Comparison of ENCODE assay signal across 14 cellular contexts in genomic region chr17:80237386-80237785, GRCh38. TPM values are rescaled to one million over a fixed set of nuclear protein-coding genes. Genes with fewer than 3 reads are reported as not detected.
DNase-seq lines count a peak whose midpoint lies in the region; ATAC-seq and TF ChIP-seq lines count a peak whose summit lies in the region.
"Had no signal": no experiment of that assay in that cellular context is flagged by ENCODE, and none has a peak within 500 bp of the region (broad histone marks: within the 10 kb centered on the region; RNA-seq: fewer than 3 reads in every experiment).

No MANE protein-coding gene starts in this region.

- no peaks in the 10 kb centered on the region for H3K27me3 ChIP-seq in lower lobe of right lung (ENCODE audit: low read depth)

- H3K27ac ChIP-seq in lower lobe of right lung, result no peak overlapping the region
- H3K27ac ChIP-seq: GM23248 had no signal

- H3K4me3 ChIP-seq in lower lobe of right lung, result no peak overlapping the region
- H3K4me3 ChIP-seq: GM23248 had no signal

- peaks cover 63% of the 10 kb centered on the region for H3K36me3 ChIP-seq in lower lobe of right lung

- H3K36me3 Mint-ChIP-seq in CD14-positive monocyte (peaks cover 36 to 40% of the 10 kb centered on the region in 2 donors), HFFc6 (ENCODE audit: low read depth) (peaks cover 55% of the 10 kb centered on the region)

- H3K9me3 Mint-ChIP-seq in CD14-positive monocyte, result peaks cover 13 to 33% (median 22%) of the 10 kb centered on the region in 7 donors
- peaks cover 20% of the 10 kb centered on the region for H3K9me3 Mint-ChIP-seq in HFFc6

- H3K4me1 ChIP-seq in lower lobe of right lung, result no peaks in the 10 kb centered on the region

- H3K4me3 Mint-ChIP-seq in CD14-positive monocyte (no peak overlapping the region), HFFc6 (no peak overlapping the region)
- H3K4me3 Mint-ChIP-seq: CD4-positive, CD25-positive, alpha-beta regulatory T cell; CD8-positive, alpha-beta T cell had no signal

- H3K9me3 ChIP-seq in lower lobe of right lung, result peaks cover 13% of the 10 kb centered on the region

- H3K27ac Mint-ChIP-seq in CD14-positive monocyte, result no peak overlapping the region
- no peak overlapping the region for H3K27ac Mint-ChIP-seq in HFFc6
- H3K27ac Mint-ChIP-seq: CD4-positive, CD25-positive, alpha-beta regulatory T cell; CD8-positive, alpha-beta T cell had no signal

- ATAC-seq in lower lobe of right lung, result no peak
- ATAC-seq in GM21367 (IDR thresholded peaks at IDR 0.05; ENCODE audit: unreplicated experiment), result no peak
- ATAC-seq: CD8-positive, alpha-beta T cell had no signal

- H3K4me1 Mint-ChIP-seq in CD14-positive monocyte, result no peaks in the 10 kb centered on the region
- H3K4me1 Mint-ChIP-seq in HFFc6 (ENCODE audit: low read depth), result no peaks in the 10 kb centered on the region

- intact Hi-C loops in CD14-positive monocyte (cut with micrococcal nuclease), result no loop called here
- intact Hi-C loops in lower lobe of right lung (cut with DNase I), result no loop called here

- DNase-seq in CD14-positive monocyte (ENCODE audit: low spot score), result peak; percentile 34
- peak; percentile 1 for DNase-seq in COLO668 (lab: John Stamatoyannopoulos, UW; ENCODE audit: unreplicated experiment)
- DNase-seq in lower lobe of right lung, result peak; percentile 28
- no peak for DNase-seq in activated CD8-positive, alpha-beta memory T cell treated with anti-CD3 and anti-CD28 coated beads for 24 hours
- DNase-seq in HFFc6, result no peak
- DNase-seq: C1 segment of cervical spinal cord; CD4-positive, CD25-positive, alpha-beta regulatory T cell; CD8-positive, alpha-beta T cell; DMS79 treated with DMSO at 0.1 percent for 48 hours; GF-D8; GM23248; H7; HCEC 1CT had no signal

- TF ChIP-seq CTCF in CD14-positive monocyte (IDR thresholded peaks at IDR 0.05) (no peak), lower lobe of right lung (IDR thresholded peaks at IDR 0.05) (no peak), HFFc6 (IDR thresholded peaks at IDR 0.05) (no peak)

- H3K27me3 Mint-ChIP-seq in CD14-positive monocyte (ENCODE audit: low read depth in 3 of 3) (peaks cover 9 to 17% (median 11%) of the 10 kb centered on the region in 3 donors), HFFc6 (ENCODE audit: insufficient read depth) (no peaks in the 10 kb centered on the region; the same call in 1 of the 2 replicates)
- H3K27me3 Mint-ChIP-seq: CD4-positive, CD25-positive, alpha-beta regulatory T cell had no signal

RNA-seq across cellular contexts. Expression of gene SLC26A11, which starts 17.2 kb away (rescaled TPM):
- 1 to 10 TPM; 1.8 to 2.6 TPM for polyA plus RNA-seq in CD14-positive monocyte
- 42.4 TPM for total RNA-seq in lower lobe of right lung
- 10 to 100 TPM; 11.4 to 13.6 (median 12.5) TPM for total RNA-seq in HFFc6 (2021; fragmentation: NEBNext Ultra II Directional; extraction: Animal tissue kit (Norgen Biotek cat#: 25700))

RNA-seq across cellular contexts. Expression of gene SGSH, which starts 17.3 kb away (rescaled TPM):
- 10 to 100 TPM; 21.1 to 31.3 TPM for polyA plus RNA-seq in CD14-positive monocyte
- total RNA-seq in lower lobe of right lung, result 57.8 TPM
- 10 to 100 TPM; 41.2 to 52.6 (median 47.5) TPM for total RNA-seq in HFFc6 (2021; fragmentation: NEBNext Ultra II Directional; extraction: Animal tissue kit (Norgen Biotek cat#: 25700))

RNA-seq across cellular contexts. Expression of gene RNF213, which starts 23.3 kb away (rescaled TPM):
- polyA plus RNA-seq in CD14-positive monocyte, result 10 to 100 TPM; 10.3 to 18.1 TPM
- 300 TPM for total RNA-seq in lower lobe of right lung
- 10 to 100 TPM; 42.0 to 51.6 (median 48.3) TPM for total RNA-seq in HFFc6 (2021; fragmentation: NEBNext Ultra II Directional; extraction: Animal tissue kit (Norgen Biotek cat#: 25700))

Comparison
In these comparisons a context has a peak if more than half of its experiments do, and no peak if none do; other contexts are left out.
1. DNase-seq: peak in CD14-positive monocyte (single experiment), COLO668 (single experiment) and lower lobe of right lung (single experiment); none in activated CD8-positive, alpha-beta memory T cell treated with anti-CD3 and anti-CD28 coated beads for 24 hours (single experiment) and HFFc6 (single experiment).